19 cellular contexts compared by ENCODE assay signal in the genomic region with DNA sequence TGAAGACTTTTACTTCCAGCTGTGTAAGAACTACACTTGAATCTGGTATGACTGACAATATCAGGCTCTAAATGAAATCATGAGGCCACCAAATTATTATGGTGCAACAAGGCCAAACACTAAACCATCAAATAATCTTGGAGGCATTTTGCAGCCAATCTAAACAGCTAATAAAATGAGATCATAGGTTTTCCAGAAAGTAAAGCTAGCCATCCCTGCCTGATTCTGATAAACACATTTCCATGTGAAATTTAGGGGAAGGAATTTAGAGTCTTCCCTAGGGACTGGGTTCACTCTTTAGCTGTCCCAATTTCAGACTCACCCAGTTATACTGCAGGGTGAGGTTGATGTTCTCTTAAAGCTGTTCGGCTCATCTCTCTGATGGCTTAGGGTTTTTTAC.
"Had no signal": no experiment of that assay in that cellular context is flagged by ENCODE, and none has a peak within 500 bp of the region (broad histone marks: within the 10 kb centered on the region; RNA-seq: fewer than 3 reads in every experiment).

No MANE protein-coding gene starts in this region.

- H2AFZ ChIP-seq: neural progenitor cell had no signal

- H3K36me3 ChIP-seq: cardiac muscle cell, neural progenitor cell, thyroid gland, upper lobe of right lung had no signal

- H3K4me2 ChIP-seq: neural progenitor cell had no signal

- H3K27me3 ChIP-seq: cardiac muscle cell, neural progenitor cell, thyroid gland, upper lobe of right lung had no signal

- H3K4me1 ChIP-seq: thyroid gland, upper lobe of right lung had no signal

- H3K4me3 ChIP-seq: cardiac muscle cell, lung, neural progenitor cell, skin epidermis, thyroid gland, upper lobe of right lung had no signal

- DNase-seq: activated B cell treated with CpG ODN at 0.5 μM for 24 hours; activated CD4-positive, alpha-beta memory T cell treated with anti-CD3 and anti-CD28 coated beads for 36 hours; activated CD4-positive, alpha-beta T cell treated with anti-CD3 and anti-CD28 coated beads for 48 hours; activated naive CD4-positive, alpha-beta T cell treated with Interleukin-2 at 50 U/mL for 16 hours; activated naive CD8-positive, alpha-beta T cell treated with anti-CD3 and anti-CD28 coated beads for 36 hours; activated T-cell treated with anti-CD3 and anti-CD28 coated beads, Interleukin-2, amount 50 U/mL, for 48 hours; amniotic stem cell; effector CD4-positive, alpha-beta T cell; naive thymus-derived CD8-positive, alpha-beta T cell; retina; stimulated activated CD4-positive, alpha-beta T cell treated with anti-CD3 and anti-CD28 coated beads, Interleukin-1b, Interleukin-23, amount 100 ng/mL, for 48 hours; substantia nigra; T1000; thyroid gland; upper lobe of right lung had no signal

- H3K9ac ChIP-seq: neural progenitor cell had no signal

- H3K27ac ChIP-seq: cardiac muscle cell, neural progenitor cell, skin epidermis, thyroid gland, upper lobe of right lung had no signal

- H3K9me3 ChIP-seq: thyroid gland, upper lobe of right lung had no signal
